In genomic region chr1:101025680-101026393, GRCh38 we compare ENCODE assay signal across 8 cellular contexts. TPM values are rescaled to one million over a fixed set of nuclear protein-coding genes. Genes with fewer than 3 reads are reported as not detected.
DNase-seq lines count a peak whose midpoint lies in the region; ATAC-seq and TF ChIP-seq lines count a peak whose summit lies in the region.

Gene DPH5 (minus strand): TSS chr1:101025784. CDS start chr1:101025443, 341 bp downstream.

- H3K4me2 ChIP-seq in PC-9, result peak within 1 kb of the TSS; percentile 91

- BruUV-seq in PC-9 (replicated peaks; lab: Mats Ljungman, UMichigan), result TSS peak; percentile 77

- CTCF ChIA-PET in PC-9 (lab: Charles Lee), result interaction anchor here (0.6 kb wide), 1 partner anchor 1174 kb away, joined by 6 read pairs; no protein-coding TSS in a partner anchor

- peak within 1 kb of the TSS; percentile 95 for H3K27ac Mint-ChIP-seq in activated T-cell treated with anti-CD3 and anti-CD28 coated beads, Interleukin-2, amount 50 U/mL, for 24 hours

- H3K27me3 Mint-ChIP-seq in activated T-cell treated with anti-CD3 and anti-CD28 coated beads, Interleukin-2, amount 50 U/mL, for 24 hours, result no peaks in the 10 kb centered on the region

- H3K27ac ChIP-seq in PC-9 (peak within 1 kb of the TSS; percentile 77), esophagus (ENCODE audit: low read depth in 2 of 2, low read length in 1 of 2) (peak within 1 kb of the TSS; percentile 81 to 83)

- H3K4me1 Mint-ChIP-seq in activated T-cell treated with anti-CD3 and anti-CD28 coated beads, Interleukin-2, amount 50 U/mL, for 24 hours (ENCODE audit: low read depth), result peaks cover 65% of the 10 kb centered on the region

- no peaks in the 10 kb centered on the region for H3K27me3 ChIP-seq in PC-9 (ENCODE audit: insufficient read depth, low read depth)
- no peaks in the 10 kb centered on the region for H3K27me3 ChIP-seq in esophagus (ENCODE audit: control insufficient read depth in 1 of 2, insufficient read depth in 2 of 2, low read length in 2 of 2)
- H3K27me3 ChIP-seq in mucosa of stomach (ENCODE audit: control insufficient read depth, insufficient read depth, low read length), result no peaks in the 10 kb centered on the region

- peaks cover 41% of the 10 kb centered on the region for H3K79me2 ChIP-seq in PC-9 (ENCODE audit: low read depth)

- peak within 1 kb of the TSS; percentile 91 for H3K4me3 Mint-ChIP-seq in activated T-cell treated with anti-CD3 and anti-CD28 coated beads, Interleukin-2, amount 50 U/mL, for 24 hours

- H3K9me3 ChIP-seq in PC-9 (ENCODE audit: insufficient read depth, low read depth) (no peaks in the 10 kb centered on the region), esophagus (ENCODE audit: control insufficient read depth in 2 of 2, insufficient read depth in 1 of 2, low read depth in 1 of 2, low read length in 1 of 2) (no peaks in the 10 kb centered on the region), mucosa of stomach (ENCODE audit: control insufficient read depth, low read length) (no peaks in the 10 kb centered on the region)

- H3K36me3 ChIP-seq in PC-9 (ENCODE audit: low read depth) (peaks cover 22% of the 10 kb centered on the region), esophagus (ENCODE audit: control insufficient read depth in 2 of 2, insufficient read depth in 2 of 2, low read length in 1 of 2) (no peaks in the 10 kb centered on the region), mucosa of stomach (ENCODE audit: control insufficient read depth, insufficient read depth, low read length) (no peaks in the 10 kb centered on the region)

- H3K36me3 Mint-ChIP-seq in activated T-cell treated with anti-CD3 and anti-CD28 coated beads, Interleukin-2, amount 50 U/mL, for 24 hours (ENCODE audit: low read depth), result peaks cover 95% of the 10 kb centered on the region

- H3F3A ChIP-seq in PC-9 (ENCODE audit: insufficient read depth, low read depth), result no peaks in the 10 kb centered on the region

- no peaks in the 10 kb centered on the region for H3K9me3 Mint-ChIP-seq in activated T-cell treated with anti-CD3 and anti-CD28 coated beads, Interleukin-2, amount 50 U/mL, for 24 hours

- peaks cover 3% of the 10 kb centered on the region; the same call in 1 of the 2 replicates for H4K20me1 ChIP-seq in PC-9 (ENCODE audit: insufficient read depth)

- peak within 1 kb of the TSS; percentile 64 for H3K9ac ChIP-seq in mucosa of stomach (ENCODE audit: low read length)

- POLR2A ChIA-PET in PC-9 (lab: Charles Lee; ENCODE audit: unreplicated experiment), result interaction anchor here (0.7 kb wide), 1 partner anchor 403 kb away, joined by 3 read pairs; no protein-coding TSS in a partner anchor

- no peaks in the 10 kb centered on the region for H3K9me2 ChIP-seq in PC-9 (ENCODE audit: insufficient read depth)

- peak within 1 kb of the TSS; percentile 94 for H2AFZ ChIP-seq in PC-9

- WGBS in esophagus, 2 donors, result 0 to 1% methylated on average over 37 of the region's 37 CpGs

- DNase-seq in DMS 273 (lab: John Stamatoyannopoulos, UW; ENCODE audit: unreplicated experiment) (peak; percentile 96), HuH-7.5 (ENCODE audit: low spot score) (peak; percentile 35), PC-9 (peak; percentile 84 to 87)
- DNase-seq in activated T-cell treated with anti-CD3 and anti-CD28 coated beads, Interleukin-2, amount 50 U/mL, for 24 hours, result peak; percentile 92
- DNase-seq in stimulated activated CD8-positive, alpha-beta memory T cell treated with anti-CD3 and anti-CD28 coated beads, Interleukin-7, amount 100 ng/mL, for 1 hour (ENCODE audit: low read depth in 2 of 2), result peak; percentile 72 to 75

- H3K4me3 ChIP-seq in PC-9, result peak within 1 kb of the TSS; percentile 75
- peak within 1 kb of the TSS; percentile 69 to 73 for H3K4me3 ChIP-seq in esophagus (ENCODE audit: low read depth in 1 of 2, low read length in 2 of 2)
- H3K4me3 ChIP-seq in mucosa of stomach (ENCODE audit: low read length), result peak within 1 kb of the TSS; percentile 58

- no peak for TF ChIP-seq CTCF in PC-9 (conservative IDR thresholded peaks at IDR 0.05)

- intact Hi-C loops in PC-9 (cut with micrococcal nuclease; ENCODE audit: unreplicated experiment), result loop anchor here (1.0 to 10.0 kb wide), 3 partner anchors 119 to 262 kb away; no protein-coding TSS in a partner anchor

- H3K4me1 ChIP-seq in PC-9 (replicated peaks; ENCODE audit: insufficient read depth) (peaks cover 18% of the 10 kb centered on the region), esophagus (ENCODE audit: control insufficient read depth in 2 of 2, insufficient read depth in 2 of 2, low read length in 1 of 2) (no peaks in the 10 kb centered on the region), mucosa of stomach (ENCODE audit: control insufficient read depth, insufficient read depth, low read length) (peaks cover 4% of the 10 kb centered on the region)

- ATAC-seq in GM21515 (IDR thresholded peaks at IDR 0.05; ENCODE audit: unreplicated experiment), result peak; percentile 82

RNA-seq across cellular contexts. Expression of gene DPH5, which starts in this region (rescaled TPM):
- 38.8 and 39.4 TPM in 2 replicates for total RNA-seq in PC-9 (2021)
- polyA plus RNA-seq in esophagus, result 10 to 100 TPM; 18.3 to 19.5 TPM

Comparison
In these comparisons a context has a peak if more than half of its experiments do, and no peak if none do; other contexts are left out.
1. Peak in every context shown above with its lines: DNase-seq, ATAC-seq, H3K4me3 ChIP-seq and H3K27ac ChIP-seq.
2. DNase-seq: peak in every context shown above with its lines; median percentile 96 in DMS 273; 92 in activated T-cell treated with anti-CD3 and anti-CD28 coated beads, Interleukin-2, amount 50 U/mL, for 24 hours; 86 in PC-9; 74 in stimulated activated CD8-positive, alpha-beta memory T cell treated with anti-CD3 and anti-CD28 coated beads, Interleukin-7, amount 100 ng/mL, for 1 hour; 35 in HuH-7.5.